In genomic region chr22:35400335-35400680, GRCh38 we compare ENCODE assay signal across 8 cellular contexts. TPM values are rescaled to one million over a fixed set of nuclear protein-coding genes. Genes with fewer than 3 reads are reported as not detected.
A peak's percentile ranks its signal among the peaks of the same experiment; 100 is the strongest.
DNase-seq lines count a peak whose midpoint lies in the region; FAIRE-seq and TF ChIP-seq lines count a peak whose summit lies in the region.

No MANE protein-coding gene starts in this region.

- H3K9ac ChIP-seq in endothelial cell of umbilical vein (replicated peaks; ENCODE audit: extremely low read depth, insufficient read depth, low read length) = peak overlapping the region; percentile 93

- in situ Hi-C loops in HAP-1 (cut with MboI; ENCODE audit: low sequenced_read_pairs) = no loop called here

- H3K4me1 ChIP-seq in HAP-1 (peaks cover 40% of the 10 kb centered on the region), SJSA1 (replicated peaks) (peaks cover 18% of the 10 kb centered on the region), endothelial cell of umbilical vein (ENCODE audit: control insufficient read depth, extremely low read depth, insufficient read depth, low read length) (peaks cover 17% of the 10 kb centered on the region), neuron (ENCODE audit: insufficient read depth, low read length) (peaks cover 31% of the 10 kb centered on the region)

- no peak for TF ChIP-seq POLR2A in endothelial cell of umbilical vein (IDR thresholded peaks at IDR 0.05; ENCODE audit: low read depth, low read length)

- peak overlapping the region; percentile 89 for H3K4me2 ChIP-seq in endothelial cell of umbilical vein (ENCODE audit: insufficient read depth, low read length)

- H3K4me3 ChIP-seq in HAP-1 = peak overlapping the region; percentile 86
- H3K4me3 ChIP-seq in SJSA1 = peak overlapping the region; percentile 68
- H3K4me3 ChIP-seq in endothelial cell of umbilical vein (replicated peaks in 1 of 3; ENCODE audit: insufficient read depth in 1 of 3, low read depth in 1 of 3, low read length in 3 of 3) = peak overlapping the region; percentile 80 to 99 (median 89)
- H3K4me3 ChIP-seq in neuron (ENCODE audit: low read length) = peak overlapping the region; percentile 89

- DNase-seq in COLO668 (lab: John Stamatoyannopoulos, UW; ENCODE audit: unreplicated experiment) (peak; percentile 27), HAP-1 (ENCODE audit: low spot score in 2 of 2) (no peak), SJSA1 (ENCODE audit: low read depth in 1 of 2, low spot score in 2 of 2) (no peak), endothelial cell of umbilical vein (ENCODE audit: low read depth, low spot score) (no peak), NCI-H774 (lab: John Stamatoyannopoulos, UW) (no peak), AG08395 (ENCODE audit: low spot score) (no peak), GF-D8 (lab: John Stamatoyannopoulos, UW) (no peak)

- no peak for TF ChIP-seq CTCF in endothelial cell of umbilical vein (IDR thresholded peaks at IDR 0.05; ENCODE audit: extremely low read depth in 1 of 2, insufficient read depth in 1 of 2, low read depth in 1 of 2, low read length in 2 of 2)

- H3K27ac ChIP-seq in SJSA1 (peak overlapping the region; percentile 86), endothelial cell of umbilical vein (ENCODE audit: insufficient read depth, low read depth, low read length) (peak overlapping the region; percentile 82)

- FAIRE-seq in endothelial cell of umbilical vein (lab: Jason Lieb, UNC) = peak; percentile 38

- no TSS peak for BruUV-seq in endothelial cell of umbilical vein (replicated peaks; lab: Mats Ljungman, UMichigan)

- dilution Hi-C loops in endothelial cell of umbilical vein (cut with MboI; ENCODE audit: extremely low pct_ligation_motif_present, low sequenced_read_pairs) = no loop called here

- POLR2A ChIA-PET in endothelial cell of umbilical vein (lab: Charles Lee) = no interaction called here

- H3K27me3 ChIP-seq in HAP-1 (ENCODE audit: low read depth) (no peaks in the 10 kb centered on the region), SJSA1 (replicated peaks) (no peaks in the 10 kb centered on the region), endothelial cell of umbilical vein (ENCODE audit: control insufficient read depth in 2 of 2, insufficient read depth in 2 of 2, low read length in 2 of 2) (no peaks in the 10 kb centered on the region), neuron (ENCODE audit: insufficient read depth, low read length) (no peaks in the 10 kb centered on the region)

- peaks cover 19% of the 10 kb centered on the region for H3K79me2 ChIP-seq in endothelial cell of umbilical vein (ENCODE audit: control insufficient read depth, insufficient read depth, low read length)

- H3K9me1 ChIP-seq in endothelial cell of umbilical vein (replicated peaks; ENCODE audit: control insufficient read depth, extremely low read depth, insufficient read depth, low read length) = no peaks in the 10 kb centered on the region

- peaks cover 39% of the 10 kb centered on the region for H3K36me3 ChIP-seq in HAP-1 (replicated peaks)
- peaks cover 39% of the 10 kb centered on the region for H3K36me3 ChIP-seq in SJSA1
- H3K36me3 ChIP-seq in endothelial cell of umbilical vein (ENCODE audit: control insufficient read depth in 2 of 2, extremely low read depth in 1 of 2, insufficient read depth in 2 of 2, low read length in 2 of 2) = peaks cover 0 to 4% of the 10 kb centered on the region in 2 experiments
- peaks cover 34% of the 10 kb centered on the region for H3K36me3 ChIP-seq in neuron (ENCODE audit: insufficient read depth, low read length)

- H4K20me1 ChIP-seq in endothelial cell of umbilical vein (replicated peaks; ENCODE audit: control insufficient read depth, extremely low read depth, insufficient read depth, low read length) = no peaks in the 10 kb centered on the region

- H2AFZ ChIP-seq in endothelial cell of umbilical vein (ENCODE audit: low read depth, low read length) = peak overlapping the region; percentile 98
- H2AFZ ChIP-seq in neuron (ENCODE audit: low read depth, low read length) = peak overlapping the region; percentile 92

- H3K9me3 ChIP-seq in HAP-1 (no peaks in the 10 kb centered on the region), SJSA1 (replicated peaks) (peaks cover 2% of the 10 kb centered on the region; the same call in 1 of the 2 replicates), endothelial cell of umbilical vein (replicated peaks; ENCODE audit: control insufficient read depth, insufficient read depth, low read length) (no peaks in the 10 kb centered on the region), neuron (ENCODE audit: low read length) (no peaks in the 10 kb centered on the region)

- CTCF ChIA-PET in endothelial cell of umbilical vein (lab: Charles Lee) = no interaction called here

- intact Hi-C loops in endothelial cell of umbilical vein (cut with micrococcal nuclease) = loop anchor here (1.0 kb wide), 1 partner anchor 50 kb away; no protein-coding TSS in a partner anchor

TF ChIP-seq in endothelial cell of umbilical vein, 7 proteins besides CTCF, POLR2A, EP300 and RAD21:
- TF ChIP-seq POLR2AphosphoS5 (IDR thresholded peaks at IDR 0.05; ENCODE audit: insufficient read depth, low read depth, low read length) (no peak), EZH2 (IDR thresholded peaks at IDR 0.05; ENCODE audit: borderline replicate concordance, low read depth, low read length, severe bottlenecking) (no peak), JUN (IDR thresholded peaks at IDR 0.05; ENCODE audit: borderline replicate concordance, insufficient read depth, insufficient read length, low read depth) (no peak), FOS (IDR thresholded peaks at IDR 0.05; ENCODE audit: borderline replicate concordance, insufficient read depth, low read length) (no peak), MYC (IDR thresholded peaks at IDR 0.05; ENCODE audit: low read depth, low read length) (no peak), GATA2 (IDR thresholded peaks at IDR 0.05; ENCODE audit: insufficient read depth, insufficient read length, low read depth, low read length) (no peak)
- TF ChIP-seq, protein P1, sequence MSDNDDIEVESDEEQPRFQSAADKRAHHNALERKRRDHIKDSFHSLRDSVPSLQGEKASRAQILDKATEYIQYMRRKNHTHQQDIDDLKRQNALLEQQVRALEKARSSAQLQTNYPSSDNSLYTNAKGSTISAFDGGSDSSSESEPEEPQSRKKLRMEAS (IDR thresholded peaks at IDR 0.05; ENCODE audit: insufficient read depth, insufficient read length) = no peak

RNA-seq across cellular contexts. Expression of gene MCM5, which starts 0.4 kb away (rescaled TPM):
- 149 and 181 TPM in 2 replicates for total RNA-seq in SJSA1 (2014; rRNA removed; shearing (Covaris generic))
- 111 and 125 TPM in 2 replicates for total RNA-seq in endothelial cell of umbilical vein
- polyA plus RNA-seq in endothelial cell of umbilical vein = 67.8 and 69.5 TPM in 2 replicates
- polyA plus RNA-seq in endothelial cell of umbilical vein (2011; cell fraction: cytosol; rRNA removed) = 61.5 and 63.3 TPM in 2 replicates
- polyA plus RNA-seq in endothelial cell of umbilical vein (2011; cell fraction: nucleus; rRNA removed) = 75.6 and 93.8 TPM in 2 replicates
- polyA plus RNA-seq in endothelial cell of umbilical vein (2012) = 45.7 and 52.6 TPM in 2 replicates
- polyA minus RNA-seq in endothelial cell of umbilical vein = 82.6 and 88.7 TPM in 2 replicates
- 98.1 TPM for polyA minus RNA-seq in endothelial cell of umbilical vein (2011; cell fraction: cytosol; rRNA and poly(A)+ RNA removed)
- polyA minus RNA-seq in endothelial cell of umbilical vein (2011; cell fraction: nucleus; rRNA and poly(A)+ RNA removed) = 49.0 and 54.1 TPM in 2 replicates

RNA-seq across cellular contexts. Expression of gene HMOX1, which starts 19.4 kb away (rescaled TPM):
- 5.6 and 6.9 TPM in 2 replicates for total RNA-seq in SJSA1 (2014; rRNA removed; shearing (Covaris generic))
- total RNA-seq in endothelial cell of umbilical vein = 29.2 and 41.1 TPM in 2 replicates
- 69.1 and 77.4 TPM in 2 replicates for polyA plus RNA-seq in endothelial cell of umbilical vein
- polyA plus RNA-seq in endothelial cell of umbilical vein (2011; cell fraction: cytosol; rRNA removed) = 37.6 and 57.9 TPM in 2 replicates
- polyA plus RNA-seq in endothelial cell of umbilical vein (2011; cell fraction: nucleus; rRNA removed) = 22.6 and 34.8 TPM in 2 replicates
- 65.7 and 77.0 TPM in 2 replicates for polyA plus RNA-seq in endothelial cell of umbilical vein (2012)
- 24.8 and 26.4 TPM in 2 replicates for polyA minus RNA-seq in endothelial cell of umbilical vein
- 13.3 TPM for polyA minus RNA-seq in endothelial cell of umbilical vein (2011; cell fraction: cytosol; rRNA and poly(A)+ RNA removed)
- polyA minus RNA-seq in endothelial cell of umbilical vein (2011; cell fraction: nucleus; rRNA and poly(A)+ RNA removed) = 10.7 and 20.2 TPM in 2 replicates
